9 cellular contexts compared by ENCODE assay signal in the genomic region with DNA sequence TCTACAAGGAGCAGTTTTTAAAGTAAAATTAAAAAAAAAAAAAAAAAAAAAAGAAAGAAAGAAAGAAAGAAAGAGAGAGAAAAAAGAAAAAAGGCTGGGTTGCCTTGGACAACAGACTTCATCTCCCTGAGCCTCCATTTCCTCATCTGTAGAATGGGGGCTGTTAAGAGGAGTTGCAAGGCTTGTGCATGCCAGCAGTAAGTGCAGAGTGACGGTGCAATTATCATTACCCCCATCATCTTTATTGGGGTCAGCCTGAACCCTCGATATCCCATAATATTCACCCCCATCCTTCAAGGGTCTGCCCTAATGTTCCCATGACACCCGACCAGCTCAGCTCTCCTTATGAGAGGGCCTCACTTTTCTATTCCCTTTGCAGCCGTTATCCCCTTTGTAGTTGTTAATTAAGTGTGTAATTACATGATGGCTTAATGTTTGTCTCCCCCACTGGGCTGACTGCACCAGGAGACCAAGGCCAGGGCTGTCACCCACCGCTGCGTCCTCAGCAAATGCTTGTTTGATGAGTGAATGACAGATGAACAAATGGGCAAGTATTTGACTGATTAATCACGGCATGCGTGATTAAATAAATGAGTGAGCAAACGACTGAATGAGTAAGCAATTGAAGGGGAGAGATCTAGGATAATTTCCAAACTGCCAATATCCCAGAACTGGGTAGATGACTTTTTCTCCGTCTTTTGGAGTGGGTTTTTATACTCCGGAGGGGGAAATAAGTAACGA. TPM values are rescaled to one million over a fixed set of nuclear protein-coding genes. Genes with fewer than 3 reads are reported as not detected.
DNase-seq lines count a peak whose midpoint lies in the region; ATAC-seq, FAIRE-seq and TF ChIP-seq lines count a peak whose summit lies in the region.
"Had no signal": no experiment of that assay in that cellular context is flagged by ENCODE, and none has a peak within 500 bp of the region (broad histone marks: within the 10 kb centered on the region; RNA-seq: fewer than 3 reads in every experiment).

No MANE protein-coding gene starts in this region.

- H3K14ac ChIP-seq in H1 (ENCODE audit: insufficient read length), result no peak overlapping the region

- peaks cover 6% of the 10 kb centered on the region for H3K23me2 ChIP-seq in H1 (ENCODE audit: low read depth, low read length)

- peaks cover 5 to 9% (median 6%) of the 10 kb centered on the region in 4 experiments for H3K4me1 ChIP-seq in H1 (replicated peaks in 1 of 4; ENCODE audit: control insufficient read depth in 3 of 4, insufficient read depth in 4 of 4, low read length in 3 of 4)
- peaks cover 21% of the 10 kb centered on the region in 2 experiments for H3K4me1 ChIP-seq in neutrophil (ENCODE audit: control insufficient read depth in 1 of 2, insufficient read depth in 1 of 2, low read depth in 1 of 2, low read length in 1 of 2)

- peak overlapping the region; percentile 21 to 82 for H3K4me2 ChIP-seq in H1 (ENCODE audit: insufficient read depth in 1 of 2, low read depth in 2 of 2, low read length in 2 of 2)

- H3K18ac ChIP-seq in H1 (ENCODE audit: extremely low read depth, low read length), result no peak overlapping the region; the same call in 1 of the 2 replicates

- H4K20me1 ChIP-seq in H1 (replicated peaks in 1 of 2; ENCODE audit: control insufficient read depth in 1 of 2, insufficient read depth in 2 of 2, low read length in 2 of 2), result no peaks in the 10 kb centered on the region

- no peak overlapping the region for H4K8ac ChIP-seq in H1 (ENCODE audit: extremely low read depth, insufficient read depth, low read length)

- no peak overlapping the region for H2AFZ ChIP-seq in H1 (ENCODE audit: low read length)

- peaks cover 0 to 4% (median 2%) of the 10 kb centered on the region in 4 experiments; a peak in 3 of 7 replicates for H3K27me3 ChIP-seq in H1 (replicated peaks in 1 of 4; ENCODE audit: control insufficient read depth in 3 of 4, extremely low read depth in 1 of 4, insufficient read depth in 3 of 4, low read length in 3 of 4)
- peaks cover 69% of the 10 kb centered on the region for H3K27me3 ChIP-seq in neutrophil

- TF ChIP-seq EP300 in H1 (IDR thresholded peaks at IDR 0.05; ENCODE audit: borderline replicate concordance in 1 of 2, low read depth in 2 of 2, low read length in 2 of 2), result no peak

- H3K56ac ChIP-seq in H1 (replicated peaks; ENCODE audit: insufficient read length, low read depth, low read length), result no peak overlapping the region

- no peaks in the 10 kb centered on the region for H3K79me2 ChIP-seq in H1 (ENCODE audit: control insufficient read depth in 1 of 2, insufficient read depth in 2 of 2, low read length in 2 of 2)

- H3K9ac ChIP-seq in SK-N-MC (ENCODE audit: insufficient read length), result no peak overlapping the region
- no peak overlapping the region for H3K9ac ChIP-seq in H1 (replicated peaks in 1 of 4; ENCODE audit: extremely low read depth in 1 of 4, low read depth in 3 of 4, low read length in 3 of 4)

- no peak overlapping the region for H2BK12ac ChIP-seq in H1 (ENCODE audit: low read depth, low read length)

- no peak for TF ChIP-seq CTCF in AG04449 (IDR thresholded peaks at IDR 0.05; ENCODE audit: insufficient read depth, low read length, missing control alignments)
- TF ChIP-seq CTCF in H1 (IDR thresholded peaks at IDR 0.05; ENCODE audit: control extremely low read depth in 1 of 3, insufficient read depth in 1 of 3, low read depth in 1 of 3, low read length in 3 of 3), result no peak
- TF ChIP-seq CTCF in neutrophil (IDR thresholded peaks at IDR 0.05), result no peak

- no peaks in the 10 kb centered on the region for H3K79me1 ChIP-seq in H1 (ENCODE audit: low read depth, low read length)

- H3K36me3 ChIP-seq in SK-N-MC (ENCODE audit: insufficient read depth, low read length), result no peaks in the 10 kb centered on the region
- H3K36me3 ChIP-seq in H1 (ENCODE audit: control insufficient read depth in 2 of 4, insufficient read depth in 4 of 4, low read length in 3 of 4), result no peaks in the 10 kb centered on the region
- H3K36me3 ChIP-seq in neutrophil, result no peaks in the 10 kb centered on the region

- H4K91ac ChIP-seq in H1 (replicated peaks; ENCODE audit: insufficient read length, low read length), result no peak overlapping the region

- H3K4ac ChIP-seq in H1 (replicated peaks; ENCODE audit: insufficient read length, low read depth, low read length), result no peak overlapping the region

- no peak overlapping the region for H2BK5ac ChIP-seq in H1 (ENCODE audit: low read depth, low read length)

- no peak for TF ChIP-seq RAD21 in H1 (IDR thresholded peaks at IDR 0.05 in 1 of 2, conservative IDR thresholded peaks at IDR 0.05 in 1 of 2; ENCODE audit: low read depth in 2 of 2, low read length in 2 of 2)

- no peak overlapping the region for H2BK120ac ChIP-seq in H1 (replicated peaks; ENCODE audit: low read depth, low read length)

- CTCF ChIA-PET in AG04449 (lab: Yijun Ruan, JAX), result interaction anchor here (0.8 to 19.3 kb wide), 25 partner anchors 9 to 225 kb away, joined by 3 to 773 read pairs (median 10); a partner anchor contains a TSS
- CTCF ChIA-PET in H1 (lab: Charles Lee; ENCODE audit: partially characterized antibody), result interaction anchor here (0.7 to 32.9 kb wide), 34 partner anchors 10 to 165 kb away, joined by 3 to 760 read pairs (median 5); a partner anchor contains a TSS

- no peak overlapping the region for H2AK5ac ChIP-seq in H1 (ENCODE audit: low read depth, low read length)

- H2BK20ac ChIP-seq in H1 (ENCODE audit: low read length), result no peak overlapping the region

- no peak for FAIRE-seq in H1 (lab: Jason Lieb, UNC)

- DNase-seq in AG04449 (ENCODE audit: low read depth, low spot score), result no peak
- no peak for DNase-seq in SK-N-MC (ENCODE audit: low read depth, low spot score)
- no peak for DNase-seq in H1 (ENCODE audit: low read depth in 1 of 2, low spot score in 2 of 2)
- DNase-seq in NK-92 treated with Interleukin-12 subunit alpha and Interleukin-12 subunit beta, amount 100 ng/mL, for 24 hours (lab: John Stamatoyannopoulos, UW), result no peak
- no peak for DNase-seq in GOT3 (lab: John Stamatoyannopoulos, UW)
- DNase-seq in hepatic stellate cell (ENCODE audit: low spot score), result no peak

- no peak overlapping the region for H4K5ac ChIP-seq in H1 (ENCODE audit: insufficient read length, low read depth, low read length)

- WGBS in H1 (ENCODE audit: extremely low coverage in 1 of 2, insufficient coverage in 1 of 2, insufficient read length in 1 of 2, insufficient replicate concordance in 2 of 2, low coverage in 1 of 2, low lambda C conversion rate in 2 of 2, missing lambda C conversion rate in 1 of 2), 2 experiments, result 35% methylated on average over 12 of the region's 12 CpGs; no CpG with 5 or more reads in 1 of the 2 experiments

- H3K23ac ChIP-seq in H1 (ENCODE audit: insufficient read length), result no peak overlapping the region

- H3K9me3 ChIP-seq in SK-N-MC (ENCODE audit: low read depth, low read length) (no peaks in the 10 kb centered on the region), H1 (ENCODE audit: insufficient read depth in 2 of 2, low read depth in 1 of 2, low read length in 1 of 2) (no peaks in the 10 kb centered on the region), neutrophil (no peaks in the 10 kb centered on the region)

- no peak for TF ChIP-seq POLR2A in H1 (IDR thresholded peaks at IDR 0.05; ENCODE audit: control extremely low read depth in 1 of 2, low read depth in 2 of 2, low read length in 2 of 2)

- H3K27ac ChIP-seq in SK-N-MC, result no peak overlapping the region
- H3K27ac ChIP-seq in H1 (ENCODE audit: low read depth, low read length), result no peak overlapping the region
- H3K27ac ChIP-seq in neutrophil, result peak overlapping the region; percentile 65

- ATAC-seq in GM21737 (IDR thresholded peaks at IDR 0.05; ENCODE audit: unreplicated experiment), result peak; percentile 1

- POLR2A ChIA-PET in AG04449 (lab: Yijun Ruan, JAX), result interaction anchor here (0.7 to 1.5 kb wide), 8 partner anchors 8 to 300 kb away, joined by 3 to 26 read pairs (median 6); a partner anchor contains a TSS
- POLR2A ChIA-PET in H1 (lab: Charles Lee; ENCODE audit: partially characterized antibody), result interaction anchor here (0.6 to 5.7 kb wide), 19 partner anchors 10 to 1501 kb away, joined by 3 to 52 read pairs (median 3); a partner anchor contains a TSS

- H2BK15ac ChIP-seq in H1 (ENCODE audit: low read length), result no peak overlapping the region

- peak overlapping the region; percentile 63 for H3K4me3 ChIP-seq in AG04449 (ENCODE audit: low read depth, low read length)
- peak overlapping the region; percentile 86 for H3K4me3 ChIP-seq in SK-N-MC
- H3K4me3 ChIP-seq in H1 (ENCODE audit: extremely low read depth in 1 of 4, insufficient read depth in 2 of 4, low read depth in 3 of 4, low read length in 4 of 4), result peak overlapping the region; percentile 26 to 82 (median 75); a peak in 7 of 8 replicates
- peak overlapping the region; percentile 56 to 61 for H3K4me3 ChIP-seq in neutrophil (ENCODE audit: low read depth in 1 of 2, low read length in 1 of 2)

RNA-seq across cellular contexts. Expression of a gene that starts 10.1 kb away (rescaled TPM):
- 1.3 and 2.7 TPM in 2 replicates for total RNA-seq in H1 (2021; fragmentation: NEBNext Ultra II Directional; extraction: Animal tissue kit (Norgen Biotek cat#: 25700))
- polyA plus RNA-seq in H1 (2011; rRNA removed), result 0.44 and 1.2 TPM in 2 replicates
- 0.32 TPM for polyA plus RNA-seq in H1 (2011; cell fraction: cytosol; rRNA removed)
- 5.2 TPM for polyA plus RNA-seq in H1 (2011; cell fraction: nucleus; rRNA removed)
- 1.1 to 4.3 TPM (median 2.6 TPM) in 4 replicates for polyA plus RNA-seq in H1 (2012, experiment 1 of 2)
- polyA plus RNA-seq in H1 (2012, experiment 2 of 2), result 2.4 TPM
- polyA plus RNA-seq in H1 (2013, experiment 1 of 2), result 0.85 TPM
- 0.79 TPM for polyA plus RNA-seq in H1 (2013, experiment 2 of 2)
- 2.8 and 6.9 TPM in 2 replicates for polyA minus RNA-seq in H1 (2011; rRNA and poly(A)+ RNA removed)
- 1.5 TPM for polyA minus RNA-seq in H1 (2011; cell fraction: cytosol; rRNA and poly(A)+ RNA removed)
- polyA minus RNA-seq in H1 (2011; cell fraction: nucleus; rRNA and poly(A)+ RNA removed), result 39.4 TPM

RNA-seq across cellular contexts. Expression of a gene that starts 19.0 kb away (rescaled TPM):
- 21.1 and 21.6 TPM in 2 replicates for total RNA-seq in H1 (2021; fragmentation: NEBNext Ultra II Directional; extraction: Animal tissue kit (Norgen Biotek cat#: 25700))
- polyA plus RNA-seq in H1 (2011; rRNA removed), result 21.0 and 33.5 TPM in 2 replicates
- 19.9 TPM for polyA plus RNA-seq in H1 (2011; cell fraction: cytosol; rRNA removed)
- 19.7 TPM for polyA plus RNA-seq in H1 (2011; cell fraction: nucleus; rRNA removed)
- polyA plus RNA-seq in H1 (2012, experiment 1 of 2), result 19.1 to 26.5 TPM (median 23.9 TPM) in 4 replicates
- polyA plus RNA-seq in H1 (2012, experiment 2 of 2), result 24.8 TPM
- polyA plus RNA-seq in H1 (2013, experiment 1 of 2), result 32.6 TPM
- polyA plus RNA-seq in H1 (2013, experiment 2 of 2), result 36.9 TPM
- 9.5 and 14.4 TPM in 2 replicates for polyA minus RNA-seq in H1 (2011; rRNA and poly(A)+ RNA removed)
- polyA minus RNA-seq in H1 (2011; cell fraction: cytosol; rRNA and poly(A)+ RNA removed), result 8.3 TPM
- polyA minus RNA-seq in H1 (2011; cell fraction: nucleus; rRNA and poly(A)+ RNA removed), result 9.9 TPM

RNA-seq across cellular contexts. Expression of a gene that starts 20.4 kb away (rescaled TPM):
- total RNA-seq in H1 (2021; fragmentation: NEBNext Ultra II Directional; extraction: Animal tissue kit (Norgen Biotek cat#: 25700)), result 11.0 and 12.2 TPM in 2 replicates
- polyA plus RNA-seq in H1 (2011; rRNA removed), result 14.4 and 17.5 TPM in 2 replicates
- polyA plus RNA-seq in H1 (2011; cell fraction: cytosol; rRNA removed), result 20.7 TPM
- polyA plus RNA-seq in H1 (2011; cell fraction: nucleus; rRNA removed), result 17.1 TPM
- 12.0 to 16.7 TPM (median 14.4 TPM) in 4 replicates for polyA plus RNA-seq in H1 (2012, experiment 1 of 2)
- polyA plus RNA-seq in H1 (2012, experiment 2 of 2), result 13.0 TPM
- 35.8 TPM for polyA plus RNA-seq in H1 (2013, experiment 1 of 2)
- polyA plus RNA-seq in H1 (2013, experiment 2 of 2), result 34.9 TPM
- polyA minus RNA-seq in H1 (2011; rRNA and poly(A)+ RNA removed), result 2.3 and 4.2 TPM in 2 replicates
- polyA minus RNA-seq in H1 (2011; cell fraction: cytosol; rRNA and poly(A)+ RNA removed), result 4.3 TPM
- 5.6 TPM for polyA minus RNA-seq in H1 (2011; cell fraction: nucleus; rRNA and poly(A)+ RNA removed)
- total RNA-seq: lung microvascular endothelial cell had no signal

RNA-seq across cellular contexts. Expression of a gene that starts 29.4 kb away (rescaled TPM):
- total RNA-seq in H1 (2021; fragmentation: NEBNext Ultra II Directional; extraction: Animal tissue kit (Norgen Biotek cat#: 25700)), result 135 and 138 TPM in 2 replicates
- polyA plus RNA-seq in H1 (2011; rRNA removed), result 89.7 and 163 TPM in 2 replicates
- polyA plus RNA-seq in H1 (2011; cell fraction: cytosol; rRNA removed), result 92.0 TPM
- 116 TPM for polyA plus RNA-seq in H1 (2011; cell fraction: nucleus; rRNA removed)
- polyA plus RNA-seq in H1 (2012, experiment 1 of 2), result 79.3 to 101 TPM (median 84.8 TPM) in 4 replicates
- polyA plus RNA-seq in H1 (2012, experiment 2 of 2), result 110 TPM
- 108 TPM for polyA plus RNA-seq in H1 (2013, experiment 1 of 2)
- 104 TPM for polyA plus RNA-seq in H1 (2013, experiment 2 of 2)
- 46.1 and 52.4 TPM in 2 replicates for polyA minus RNA-seq in H1 (2011; rRNA and poly(A)+ RNA removed)
- 83.1 TPM for polyA minus RNA-seq in H1 (2011; cell fraction: cytosol; rRNA and poly(A)+ RNA removed)
- polyA minus RNA-seq in H1 (2011; cell fraction: nucleus; rRNA and poly(A)+ RNA removed), result 102 TPM

RNA-seq across cellular contexts. Expression of a gene that starts 54.2 kb away (rescaled TPM):
- 44.7 and 46.4 TPM in 2 replicates for total RNA-seq in H1 (2021; fragmentation: NEBNext Ultra II Directional; extraction: Animal tissue kit (Norgen Biotek cat#: 25700))
- 94.2 and 112 TPM in 2 replicates for polyA plus RNA-seq in H1 (2011; rRNA removed)
- polyA plus RNA-seq in H1 (2011; cell fraction: cytosol; rRNA removed), result 73.6 TPM
- polyA plus RNA-seq in H1 (2011; cell fraction: nucleus; rRNA removed), result 104 TPM
- 44.6 to 60.9 TPM (median 54.2 TPM) in 4 replicates for polyA plus RNA-seq in H1 (2012, experiment 1 of 2)
- polyA plus RNA-seq in H1 (2012, experiment 2 of 2), result 246 TPM
- polyA plus RNA-seq in H1 (2013, experiment 1 of 2), result 51.0 TPM
- 52.4 TPM for polyA plus RNA-seq in H1 (2013, experiment 2 of 2)
- 32.3 and 35.8 TPM in 2 replicates for polyA minus RNA-seq in H1 (2011; rRNA and poly(A)+ RNA removed)
- polyA minus RNA-seq in H1 (2011; cell fraction: cytosol; rRNA and poly(A)+ RNA removed), result 33.8 TPM
- polyA minus RNA-seq in H1 (2011; cell fraction: nucleus; rRNA and poly(A)+ RNA removed), result 31.2 TPM
